In genomic region chr3:15065550-15066007, GRCh38 we compare ENCODE assay signal across 1 cellular context.
TF ChIP-seq lines count a peak whose summit lies in the region.

No MANE protein-coding gene starts in this region.

TF ChIP-seq in K562, 482 proteins besides CTCF, POLR2A, EP300 and RAD21 (continued from another document):
- TF ChIP-seq ZBTB33 (CRISPR knock-in tag; IDR thresholded peaks at IDR 0.05) (peak; percentile 83), POLR2AphosphoS5 (IDR thresholded peaks at IDR 0.05; ENCODE audit: control insufficient read depth, insufficient read depth, low read depth, low read length) (no peak), TSC22D4 (tag; IDR thresholded peaks at IDR 0.05) (no peak), PHB2 (IDR thresholded peaks at IDR 0.05; ENCODE audit: low read depth) (no peak), L3MBTL2 (IDR thresholded peaks at IDR 0.05) (no peak), NCOA1 (IDR thresholded peaks at IDR 0.05; ENCODE audit: low read depth) (no peak), NFATC3 (IDR thresholded peaks at IDR 0.05) (0 out of 2 replicates have a peak, but pooled peaks have one; percentile 52), HDGF (IDR thresholded peaks at IDR 0.05) (peak; percentile 17; the same call in 1 of the 2 replicates), TAL1 (IDR thresholded peaks at IDR 0.05) (no peak), SMAD4 (CRISPR knock-in tag; conservative IDR thresholded peaks at IDR 0.05) (no peak), MBD1 (CRISPR knock-in tag; IDR thresholded peaks at IDR 0.05) (peak; percentile 81; the same call in 1 of the 2 replicates), ESRRB (CRISPR knock-in tag; IDR thresholded peaks at IDR 0.05; ENCODE audit: borderline replicate concordance) (no peak), ATF1 (CRISPR knock-in tag; IDR thresholded peaks at IDR 0.05) (no peak), ATF1 (tag; IDR thresholded peaks at IDR 0.05) (0 out of 2 replicates have a peak, but pooled peaks have one; percentile 5), ZNF197 (CRISPR knock-in tag; IDR thresholded peaks at IDR 0.05; ENCODE audit: low read depth) (0 out of 2 replicates have a peak, but pooled peaks have one; percentile 7), GABPA (tag; conservative IDR thresholded peaks at IDR 0.05; ENCODE audit: low read depth) (0 out of 2 replicates have a peak, but pooled peaks have one; percentile 2), C11orf30 (IDR thresholded peaks at IDR 0.05; ENCODE audit: low read depth) (no peak), MCM2 (IDR thresholded peaks at IDR 0.05; ENCODE audit: low read depth) (no peak), THAP7 (CRISPR knock-in tag; IDR thresholded peaks at IDR 0.05) (no peak), ZNF589 (CRISPR knock-in tag; IDR thresholded peaks at IDR 0.05; ENCODE audit: low read depth) (no peak), DPF2 (IDR thresholded peaks at IDR 0.05) (0 out of 2 replicates have a peak, but pooled peaks have one; percentile 35), TFAM (CRISPR knock-in tag; conservative IDR thresholded peaks at IDR 0.05) (no peak), MEF2A (IDR thresholded peaks at IDR 0.05; ENCODE audit: control insufficient read depth, low read depth, low read length) (no peak), MAFF (IDR thresholded peaks at IDR 0.05; ENCODE audit: low read length) (no peak)
TF ChIP-seq in K562: peak in this region for 9.
